Comparison of ENCODE assay signal across 8 cellular contexts in the genomic region with DNA sequence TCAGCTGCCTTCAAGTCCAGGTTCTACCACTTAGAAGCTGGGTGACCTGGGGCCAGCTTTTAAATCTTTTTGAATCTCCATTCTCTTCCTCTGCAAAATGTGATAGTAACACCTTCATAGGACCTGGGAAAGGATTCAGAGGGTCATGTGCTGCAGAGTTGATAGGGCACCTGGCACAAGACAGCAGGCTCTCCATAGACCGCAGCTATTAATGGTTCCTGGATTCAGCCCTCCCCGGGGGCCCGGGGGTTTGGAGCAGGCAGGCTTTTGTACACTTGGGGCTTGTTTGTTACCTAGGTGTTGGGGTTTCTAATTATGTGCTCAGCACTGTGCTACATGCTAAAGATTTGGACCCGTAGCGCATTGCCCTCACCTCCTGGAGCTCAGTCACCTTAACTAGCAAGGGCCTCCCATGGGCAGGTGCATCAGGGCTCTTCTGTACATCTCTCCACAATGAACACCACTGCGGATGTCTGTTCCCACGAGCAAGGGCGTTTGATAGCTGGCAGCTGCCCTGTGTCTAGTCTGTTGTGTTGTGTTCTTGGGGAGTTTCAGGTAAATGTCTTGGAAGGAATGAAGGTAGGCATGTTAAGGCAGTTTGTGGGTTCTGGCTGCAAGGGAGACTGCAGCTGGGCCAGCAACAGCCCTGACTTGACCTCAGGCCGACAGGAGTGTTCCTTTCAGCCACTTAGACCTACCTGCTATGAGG. TPM values are rescaled to one million over a fixed set of nuclear protein-coding genes. Genes with fewer than 3 reads are reported as not detected.
A peak's percentile ranks its signal among the peaks of the same experiment; 100 is the strongest.
DNase-seq lines count a peak whose midpoint lies in the region; ATAC-seq and TF ChIP-seq lines count a peak whose summit lies in the region.

No MANE protein-coding gene starts in this region.

- peaks cover 53% of the 10 kb centered on the region for H3K36me3 ChIP-seq in WERI-Rb-1

- TF ChIP-seq CTCF in WERI-Rb-1 (IDR thresholded peaks at IDR 0.05; ENCODE audit: low read depth, low read length) = no peak

- DNase-seq in NCI-H345 (lab: John Stamatoyannopoulos, UW) = peak; percentile 45
- DNase-seq in NCI-H345 treated with DMSO at 0.1 percent for 48 hours (lab: John Stamatoyannopoulos, UW; ENCODE audit: unreplicated experiment) = no peak
- no peak for DNase-seq in left colon
- DNase-seq in superior temporal gyrus (ENCODE audit: extremely low spot score) = peak; percentile 20
- DNase-seq in stimulated activated CD8-positive, alpha-beta memory T cell treated with anti-CD3 and anti-CD28 coated beads, Interleukin-4, amount 100 ng/mL, for 48 hours = no peak
- no peak for DNase-seq in H4 (ENCODE audit: low spot score)
- no peak for DNase-seq in WERI-Rb-1

- no peak overlapping the region for H3K4me3 ChIP-seq in WERI-Rb-1 (ENCODE audit: low read depth, low read length)

- intact Hi-C loops in left colon (cut with DNase I, micrococcal nuclease) = no loop called here

- ATAC-seq in left colon = peak; percentile 8

- H3K27me3 ChIP-seq in WERI-Rb-1 (ENCODE audit: insufficient read depth, low read depth, severe bottlenecking) = no peaks in the 10 kb centered on the region

- no peaks in the 10 kb centered on the region for H3K9me3 ChIP-seq in WERI-Rb-1 (ENCODE audit: severe bottlenecking)

- H3K27ac ChIP-seq in angular gyrus (ENCODE audit: low read depth, low read length) = peak overlapping the region; percentile 32
- no peak overlapping the region for H3K27ac ChIP-seq in WERI-Rb-1

RNA-seq across cellular contexts. Expression of gene PRRC2B, which starts 12.1 kb away (rescaled TPM):
- 100 to 1,000 TPM; 110 to 114 TPM for total RNA-seq in left colon
- 26.2 and 33.1 TPM in 2 replicates for total RNA-seq in H4 (2014; rRNA removed; shearing (Covaris generic))

Comparison
In these comparisons a context has a peak if more than half of its experiments do, and no peak if none do; other contexts are left out.
1. DNase-seq: peak in NCI-H345 (single experiment) and superior temporal gyrus (single experiment); none in NCI-H345 treated with DMSO at 0.1 percent for 48 hours (single experiment), left colon (0 of 2), stimulated activated CD8-positive, alpha-beta memory T cell treated with anti-CD3 and anti-CD28 coated beads, Interleukin-4, amount 100 ng/mL, for 48 hours (single experiment), H4 (single experiment) and WERI-Rb-1 (single experiment).